ENCODE assay signal across 9 cellular contexts in the genomic region with DNA sequence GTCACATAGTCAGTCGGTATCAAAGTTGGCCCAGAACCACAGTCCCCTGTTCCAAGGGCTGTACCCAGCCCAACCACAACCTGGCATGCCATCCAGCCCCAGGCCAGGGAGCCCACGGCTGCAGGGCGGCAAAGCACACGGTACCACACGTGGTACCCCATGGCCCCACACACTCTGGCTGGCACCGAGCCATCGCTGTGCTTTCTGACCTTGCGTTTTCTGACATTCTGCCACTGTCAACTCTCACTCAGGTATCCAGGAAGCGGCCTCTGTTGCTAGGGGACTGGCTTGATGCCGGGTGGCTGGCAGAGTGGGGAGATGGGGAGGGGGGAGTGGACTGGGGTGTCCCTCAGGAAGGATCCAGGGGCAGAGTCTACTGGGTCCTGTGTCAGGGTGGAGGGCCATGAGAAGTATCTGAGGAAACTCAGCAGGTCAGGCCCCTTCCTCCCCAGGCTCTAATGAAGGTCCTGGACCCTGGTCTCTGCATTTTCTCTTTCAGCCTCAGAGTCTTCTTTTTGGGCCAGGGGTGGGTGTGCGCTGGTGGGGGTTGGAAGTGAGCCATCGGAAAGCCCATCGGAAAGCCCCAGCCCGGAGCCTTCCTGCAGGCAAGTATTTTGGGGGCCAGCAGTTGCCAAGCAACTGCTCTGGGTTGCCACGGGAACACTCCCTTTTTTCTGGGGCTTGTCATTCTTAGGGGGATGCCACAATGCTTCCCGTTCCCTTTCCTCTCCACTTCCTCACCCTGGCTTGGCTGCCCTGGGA. TPM values are rescaled to one million over a fixed set of nuclear protein-coding genes. Genes with fewer than 3 reads are reported as not detected.
A peak's percentile ranks its signal among the peaks of the same experiment; 100 is the strongest.
DNase-seq lines count a peak whose midpoint lies in the region; ATAC-seq and TF ChIP-seq lines count a peak whose summit lies in the region.
"Had no signal": no experiment of that assay in that cellular context is flagged by ENCODE, and none has a peak within 500 bp of the region (broad histone marks: within the 10 kb centered on the region; RNA-seq: fewer than 3 reads in every experiment).

No MANE protein-coding gene starts in this region.

- in situ Hi-C loops in ACHN (cut with HindIII; ENCODE audit: low pct_ligation_motif_present, low pct_unique_long_range_greater_than_20kb, low sequenced_read_pairs) = no loop called here

- no peak overlapping the region for H3K4me3 ChIP-seq in coronary artery

- TF ChIP-seq CTCF in coronary artery (IDR thresholded peaks at IDR 0.05) = no peak

- ATAC-seq in left cardiac atrium (peak in 1 of 2 donors; percentile 6), HG02870 (IDR thresholded peaks at IDR 0.05; ENCODE audit: unreplicated experiment) (no peak)

- DNase-seq in NCI-H2081 (lab: John Stamatoyannopoulos, UW) (peak; percentile 57 to 80), activated T-cell treated with anti-CD3 and anti-CD28 coated beads for 24 hours (ENCODE audit: low read depth) (peak; percentile 51), left cardiac atrium (peak; percentile 68), ACHN (no peak), HuH-7 (ENCODE audit: low spot score) (no peak), coronary artery (ENCODE audit: low spot score) (no peak)
- DNase-seq in stimulated activated naive CD4-positive, alpha-beta T cell treated with Interleukin-2 at 50 U/mL for 16 hours (lab: John Stamatoyannopoulos, UW) = peak; percentile 79
- DNase-seq: NCI-H1930 had no signal

- H3K27ac ChIP-seq in coronary artery = no peak overlapping the region

- intact Hi-C loops in left cardiac atrium (cut with DNase I) = loop anchor here in 1 of 2 donors (10.0 kb wide), 1 partner anchor 97 kb away; no protein-coding TSS in a partner anchor

RNA-seq across cellular contexts. Expression of gene RALGDS, which starts 21.0 kb away (rescaled TPM):
- total RNA-seq in left cardiac atrium = 10 to 100 TPM; 27.0 to 29.3 TPM

RNA-seq across cellular contexts. Expression of gene GBGT1, which starts 21.7 kb away (rescaled TPM):
- total RNA-seq in left cardiac atrium = 10 to 100 TPM; 10.8 to 12.8 TPM

Comparison
In these comparisons a context has a peak if more than half of its experiments do, and no peak if none do; other contexts are left out.
1. DNase-seq: peak in NCI-H2081 (2 of 2), activated T-cell treated with anti-CD3 and anti-CD28 coated beads for 24 hours (single experiment), left cardiac atrium (single experiment) and stimulated activated naive CD4-positive, alpha-beta T cell treated with Interleukin-2 at 50 U/mL for 16 hours (single experiment); none in ACHN (single experiment), HuH-7 (single experiment) and coronary artery (single experiment).